ENCODE assay signal across 35 cellular contexts in genomic region chr21:42105916-42106315, GRCh38. TPM values are rescaled to one million over a fixed set of nuclear protein-coding genes. Genes with fewer than 3 reads are reported as not detected.
"Had no signal": no experiment of that assay in that cellular context is flagged by ENCODE, and none has a peak within 500 bp of the region (broad histone marks: within the 10 kb centered on the region; RNA-seq: fewer than 3 reads in every experiment).

No MANE protein-coding gene starts in this region.

- H3K27me3 Mint-ChIP-seq: activated CD4-positive, alpha-beta T cell treated with anti-CD3 and anti-CD28 coated beads for 36 hours; activated naive CD4-positive, alpha-beta T cell treated with anti-CD3 and anti-CD28 coated beads, Interleukin-2, amount 50 U/mL, for 24 hours; activated naive CD8-positive, alpha-beta T cell treated with anti-CD3 and anti-CD28 coated beads, Interleukin-2, amount 50 U/mL, for 24 hours had no signal

- H3K27ac ChIP-seq: adrenal gland, body of pancreas, colonic mucosa, epithelial cell of prostate, esophagus squamous epithelium, gastroesophageal sphincter had no signal

- DNase-seq: activated CD4-positive, alpha-beta memory T cell treated with anti-CD3 and anti-CD28 coated beads for 36 hours; activated CD4-positive, alpha-beta T cell treated with anti-CD3 and anti-CD28 coated beads for 36 hours; activated CD4-positive, alpha-beta T cell treated with anti-CD3 and anti-CD28 coated beads, Interleukin-2, amount 10 ng/mL, durations not matched to agents 24 days and 14 days; activated CD4-positive, CD25-positive, alpha-beta regulatory T cell; activated CD4-positive, CD25-positive, alpha-beta regulatory T cell treated with anti-CD3 and anti-CD28 coated beads, Interleukin-2, amount 50 U/mL, for 72 hours; activated CD8-positive, alpha-beta memory T cell treated with anti-CD3 and anti-CD28 coated beads, Interleukin-2, amount 10 ng/mL, durations not matched to agents 7 days and 5 days; activated CD8-positive, alpha-beta memory T cell treated with anti-CD3 and anti-CD28 coated beads, Interleukin-2, amount 50 U/mL, for 4 hours; activated CD8-positive, alpha-beta T cell treated with anti-CD3 and anti-CD28 coated beads, Interleukin-2, amount 10 ng/mL, durations not matched to agents 7 days and 5 days; activated effector memory CD4-positive, alpha-beta T cell treated with anti-CD3 and anti-CD28 coated beads, Interleukin-2, amount 50 U/mL, for 16 hours; activated naive CD4-positive, alpha-beta T cell treated with anti-CD3 and anti-CD28 coated beads for 36 hours; activated naive CD8-positive, alpha-beta T cell treated with anti-CD3 and anti-CD28 coated beads for 36 hours; activated naive CD8-positive, alpha-beta T cell treated with anti-CD3 and anti-CD28 coated beads, Interleukin-2, amount 50 U/mL, for 24 hours; activated T-cell treated with anti-CD3 and anti-CD28 coated beads, Interleukin-2, amount 50 U/mL, for 1 hour; activated T-cell treated with anti-CD3 and anti-CD28 coated beads, Interleukin-2, amount 50 U/mL, for 48 hours; adrenal gland; amygdala; body of pancreas; caudate nucleus; colonic mucosa; effector CD8-positive, alpha-beta T cell; esophagus squamous epithelium; foreskin melanocyte; T-helper 2 cell had no signal

- H3K9me3 ChIP-seq: adrenal gland, body of pancreas, colonic mucosa, esophagus squamous epithelium, gastroesophageal sphincter had no signal

- H3K4me3 Mint-ChIP-seq: activated CD4-positive, alpha-beta memory T cell treated with anti-CD3 and anti-CD28 coated beads for 36 hours; activated CD4-positive, alpha-beta T cell treated with anti-CD3 and anti-CD28 coated beads for 36 hours; activated CD4-positive, alpha-beta T cell treated with anti-CD3 and anti-CD28 coated beads, Interleukin-2, amount 10 ng/mL, durations not matched to agents 24 days and 14 days; activated CD8-positive, alpha-beta memory T cell treated with anti-CD3 and anti-CD28 coated beads, Interleukin-2, amount 10 ng/mL, durations not matched to agents 7 days and 5 days; activated CD8-positive, alpha-beta T cell treated with anti-CD3 and anti-CD28 coated beads, Interleukin-2, amount 10 ng/mL, durations not matched to agents 7 days and 5 days; activated naive CD4-positive, alpha-beta T cell treated with anti-CD3 and anti-CD28 coated beads for 36 hours; activated naive CD4-positive, alpha-beta T cell treated with anti-CD3 and anti-CD28 coated beads, Interleukin-2, amount 50 U/mL, for 24 hours; activated naive CD8-positive, alpha-beta T cell treated with anti-CD3 and anti-CD28 coated beads for 36 hours; activated naive CD8-positive, alpha-beta T cell treated with anti-CD3 and anti-CD28 coated beads, Interleukin-2, amount 50 U/mL, for 24 hours; activated T-helper 1 cell treated with anti-CD3 and anti-CD28 coated beads, Interleukin-12 subunit alpha, Interleukin-12 subunit beta, Interleukin-2, Interleukin-4 antibody, amounts not matched to agents 30 ng/mL and 10 ng/mL and 1 ng/mL, durations not matched to agents 14 hours and 24 hours and 36 hours had no signal

- H3K27ac Mint-ChIP-seq: activated CD4-positive, alpha-beta memory T cell treated with anti-CD3 and anti-CD28 coated beads for 36 hours; activated CD4-positive, alpha-beta T cell treated with anti-CD3 and anti-CD28 coated beads for 36 hours; activated CD4-positive, alpha-beta T cell treated with anti-CD3 and anti-CD28 coated beads, Interleukin-2, amount 10 ng/mL, durations not matched to agents 24 days and 14 days; activated CD8-positive, alpha-beta memory T cell treated with anti-CD3 and anti-CD28 coated beads, Interleukin-2, amount 10 ng/mL, durations not matched to agents 7 days and 5 days; activated CD8-positive, alpha-beta T cell treated with anti-CD3 and anti-CD28 coated beads, Interleukin-2, amount 10 ng/mL, durations not matched to agents 7 days and 5 days; activated naive CD4-positive, alpha-beta T cell treated with anti-CD3 and anti-CD28 coated beads for 36 hours; activated naive CD4-positive, alpha-beta T cell treated with anti-CD3 and anti-CD28 coated beads, Interleukin-2, amount 50 U/mL, for 24 hours; activated naive CD8-positive, alpha-beta T cell treated with anti-CD3 and anti-CD28 coated beads for 36 hours; activated T-helper 1 cell treated with anti-CD3 and anti-CD28 coated beads, Interleukin-12 subunit alpha, Interleukin-12 subunit beta, Interleukin-2, Interleukin-4 antibody, amounts not matched to agents 30 ng/mL and 10 ng/mL and 1 ng/mL, durations not matched to agents 14 hours and 24 hours and 36 hours; activated T-helper 2 cell treated with anti-CD3 and anti-CD28 coated beads, Interferon-gamma antibody, Interleukin-2, Interleukin-4, amounts not matched to agents 10 μg/mL and 5 μg/mL and 100 μg/mL, durations not matched to agents 14 hours and 24 hours and 36 hours had no signal

- H3K4me3 ChIP-seq: adrenal gland, body of pancreas, colonic mucosa, esophagus squamous epithelium, gastroesophageal sphincter had no signal

- H3K36me3 ChIP-seq: adrenal gland, colonic mucosa, esophagus squamous epithelium, gastroesophageal sphincter had no signal

- ATAC-seq: activated CD4-positive, alpha-beta T cell treated with anti-CD3 and anti-CD28 coated beads for 36 hours; activated CD8-positive, alpha-beta memory T cell treated with anti-CD3 and anti-CD28 coated beads, Interleukin-2, amount 10 ng/mL, durations not matched to agents 7 days and 5 days; activated CD8-positive, alpha-beta T cell treated with anti-CD3 and anti-CD28 coated beads, Interleukin-2, amount 10 ng/mL, durations not matched to agents 7 days and 5 days; activated naive CD8-positive, alpha-beta T cell treated with anti-CD3 and anti-CD28 coated beads, Interleukin-2, amount 50 U/mL, for 24 hours; body of pancreas; gastroesophageal sphincter had no signal

- H3K36me3 Mint-ChIP-seq: activated CD4-positive, alpha-beta memory T cell treated with anti-CD3 and anti-CD28 coated beads for 36 hours; activated CD8-positive, alpha-beta memory T cell treated with anti-CD3 and anti-CD28 coated beads, Interleukin-2, amount 10 ng/mL, durations not matched to agents 7 days and 5 days; activated naive CD4-positive, alpha-beta T cell treated with anti-CD3 and anti-CD28 coated beads, Interleukin-2, amount 50 U/mL, for 24 hours; activated naive CD8-positive, alpha-beta T cell treated with anti-CD3 and anti-CD28 coated beads for 36 hours had no signal

- H3K9me3 Mint-ChIP-seq: activated CD4-positive, alpha-beta memory T cell treated with anti-CD3 and anti-CD28 coated beads for 36 hours; activated CD4-positive, alpha-beta T cell treated with anti-CD3 and anti-CD28 coated beads, Interleukin-2, amount 10 ng/mL, durations not matched to agents 24 days and 14 days; activated naive CD4-positive, alpha-beta T cell treated with anti-CD3 and anti-CD28 coated beads for 36 hours; activated naive CD4-positive, alpha-beta T cell treated with anti-CD3 and anti-CD28 coated beads, Interleukin-2, amount 50 U/mL, for 24 hours; activated naive CD8-positive, alpha-beta T cell treated with anti-CD3 and anti-CD28 coated beads for 36 hours; activated naive CD8-positive, alpha-beta T cell treated with anti-CD3 and anti-CD28 coated beads, Interleukin-2, amount 50 U/mL, for 24 hours; activated T-helper 1 cell treated with anti-CD3 and anti-CD28 coated beads, Interleukin-12 subunit alpha, Interleukin-12 subunit beta, Interleukin-2, Interleukin-4 antibody, amounts not matched to agents 30 ng/mL and 10 ng/mL and 1 ng/mL, durations not matched to agents 14 hours and 24 hours and 36 hours; activated T-helper 2 cell treated with anti-CD3 and anti-CD28 coated beads, Interferon-gamma antibody, Interleukin-2, Interleukin-4, amounts not matched to agents 10 μg/mL and 5 μg/mL and 100 μg/mL, durations not matched to agents 14 hours and 24 hours and 36 hours had no signal

- H3K27me3 ChIP-seq: adrenal gland, body of pancreas, colonic mucosa had no signal

RNA-seq across cellular contexts. Expression of gene UMODL1, which starts 34.8 kb away (rescaled TPM):
- total RNA-seq: activated CD4-positive, alpha-beta memory T cell treated with anti-CD3 and anti-CD28 coated beads for 36 hours; activated CD4-positive, alpha-beta T cell treated with anti-CD3 and anti-CD28 coated beads for 36 hours; activated CD4-positive, alpha-beta T cell treated with anti-CD3 and anti-CD28 coated beads, Interleukin-2, amount 10 ng/mL, durations not matched to agents 24 days and 14 days; activated CD8-positive, alpha-beta memory T cell treated with anti-CD3 and anti-CD28 coated beads for 36 hours; activated CD8-positive, alpha-beta T cell treated with anti-CD3 and anti-CD28 coated beads, Interleukin-2, amount 10 ng/mL, durations not matched to agents 7 days and 5 days; activated naive CD4-positive, alpha-beta T cell treated with anti-CD3 and anti-CD28 coated beads for 36 hours; activated naive CD8-positive, alpha-beta T cell treated with anti-CD3 and anti-CD28 coated beads for 36 hours; activated T-helper 1 cell treated with anti-CD3 and anti-CD28 coated beads, Interleukin-12 subunit alpha, Interleukin-12 subunit beta, Interleukin-2, Interleukin-4 antibody, amounts not matched to agents 30 ng/mL and 10 ng/mL and 1 ng/mL, durations not matched to agents 14 hours and 24 hours and 36 hours; activated T-helper 2 cell treated with anti-CD3 and anti-CD28 coated beads, Interferon-gamma antibody, Interleukin-2, Interleukin-4, amounts not matched to agents 10 μg/mL and 5 μg/mL and 100 μg/mL, durations not matched to agents 14 hours and 24 hours and 36 hours; body of pancreas; dermis microvascular lymphatic vessel endothelial cell; endothelial cell of umbilical vein; esophagus squamous epithelium; fibroblast of lung; fibroblast of villous mesenchyme; gastroesophageal sphincter; glomerular endothelial cell had no signal
- polyA plus RNA-seq: aorta, endothelial cell of umbilical vein, fibroblast of lung had no signal
